8 cellular contexts compared by ENCODE assay signal in genomic region chr2:223944166-223944703, GRCh38. TPM values are rescaled to one million over a fixed set of nuclear protein-coding genes. Genes with fewer than 3 reads are reported as not detected.
A peak's percentile ranks its signal among the peaks of the same experiment; 100 is the strongest.
DNase-seq lines count a peak whose midpoint lies in the region; ATAC-seq and TF ChIP-seq lines count a peak whose summit lies in the region.

No MANE protein-coding gene starts in this region.

- H3K4me3 ChIP-seq in BE2C (ENCODE audit: low read depth, low read length) (peak overlapping the region; percentile 93), SK-N-SH (ENCODE audit: low read depth in 2 of 2, low read length in 1 of 2) (peak overlapping the region; percentile 58 to 78)

- 2% methylated on average over 37 of the region's 46 CpGs for WGBS in SK-N-SH (ENCODE audit: low lambda C conversion rate)

- DNase-seq in BE2C (peak; percentile 55), SK-N-SH (peak; percentile 79), chondrocyte (ENCODE audit: low spot score) (no peak), NCI-H526 treated with DMSO at 0.1 percent for 48 hours (lab: John Stamatoyannopoulos, UW) (no peak)
- DNase-seq in stimulated activated effector memory CD8-positive, alpha-beta T cell treated with anti-CD3 and anti-CD28 coated beads, Interleukin-12 subunit alpha, Interleukin-12 subunit beta, amount 100 ng/mL, for 72 hours (ENCODE audit: low spot score in 2 of 2): peak in 1 of 2 donors; percentile 62

- peak overlapping the region; percentile 91 for H3K9ac ChIP-seq in SK-N-SH

- H3K27ac ChIP-seq in SK-N-SH (ENCODE audit: low read depth in 2 of 2, low read length in 1 of 2): peak overlapping the region in 1 of 2 experiments; percentile 72; a peak in 3 of 4 replicates
- peak overlapping the region; percentile 57 for H3K27ac ChIP-seq in layer of hippocampus (ENCODE audit: low read depth, low read length)

- H3K9me2 ChIP-seq in SK-N-SH: no peaks in the 10 kb centered on the region

- CTCF ChIA-PET in SK-N-SH (lab: Yijun Ruan, JAX): interaction anchor here (1.4 to 1.8 kb wide), 4 partner anchors 11 to 50 kb away, joined by 4 to 9 read pairs (median 4); no protein-coding TSS in a partner anchor

- H3K36me3 ChIP-seq in BE2C: no peaks in the 10 kb centered on the region; the same call in none of the 2 replicates
- H3K36me3 ChIP-seq in SK-N-SH (replicated peaks in 1 of 2; ENCODE audit: control insufficient read depth in 1 of 2, insufficient read depth in 2 of 2, low read length in 1 of 2): peaks cover 0 to 9% of the 10 kb centered on the region in 2 experiments

- no peak for TF ChIP-seq EP300 in SK-N-SH (IDR thresholded peaks at IDR 0.05; ENCODE audit: borderline replicate concordance in 1 of 2, low read depth in 1 of 2, low read length in 1 of 2)

- peaks cover 62% of the 10 kb centered on the region for H3K79me2 ChIP-seq in SK-N-SH (ENCODE audit: insufficient read depth)

- H3K9me3 ChIP-seq in BE2C (no peaks in the 10 kb centered on the region), SK-N-SH (no peaks in the 10 kb centered on the region)

- peaks cover 14% of the 10 kb centered on the region for H3F3A ChIP-seq in SK-N-SH (replicated peaks; ENCODE audit: insufficient read depth)

- no peaks in the 10 kb centered on the region for H3K27me3 Mint-ChIP-seq in chondrocyte (ENCODE audit: low read depth)

- peaks cover 3% of the 10 kb centered on the region for H3K9me3 Mint-ChIP-seq in chondrocyte (ENCODE audit: low read depth)
- H3K9me3 Mint-ChIP-seq in stimulated activated effector memory CD8-positive, alpha-beta T cell treated with anti-CD3 and anti-CD28 coated beads, Interleukin-12 subunit alpha, Interleukin-12 subunit beta, amount 100 ng/mL, for 72 hours: peaks cover 2% of the 10 kb centered on the region

- TF ChIP-seq CTCF in BE2C (IDR thresholded peaks at IDR 0.05; ENCODE audit: low read depth, low read length) (no peak), SK-N-SH (IDR thresholded peaks at IDR 0.05) (no peak), chondrocyte (IDR thresholded peaks at IDR 0.05) (peak; percentile 23)

- no peak for TF ChIP-seq RAD21 in SK-N-SH (IDR thresholded peaks at IDR 0.05; ENCODE audit: low read length)

- peaks cover 7% of the 10 kb centered on the region; the same call in 1 of the 2 replicates for H3K4me1 ChIP-seq in BE2C
- peaks cover 4 to 6% of the 10 kb centered on the region in 2 experiments; a peak in 3 of 4 replicates for H3K4me1 ChIP-seq in SK-N-SH (ENCODE audit: control insufficient read depth in 1 of 2, insufficient read depth in 2 of 2, low read depth in 1 of 2, low read length in 1 of 2)

- peaks cover 34% of the 10 kb centered on the region for H3K4me1 Mint-ChIP-seq in chondrocyte (ENCODE audit: low read depth)
- H3K4me1 Mint-ChIP-seq in stimulated activated effector memory CD8-positive, alpha-beta T cell treated with anti-CD3 and anti-CD28 coated beads, Interleukin-12 subunit alpha, Interleukin-12 subunit beta, amount 100 ng/mL, for 72 hours: peaks cover 62% of the 10 kb centered on the region

- ATAC-seq in GM21447 (IDR thresholded peaks at IDR 0.05; ENCODE audit: unreplicated experiment) (peak; percentile 18), HG03039 (IDR thresholded peaks at IDR 0.05; ENCODE audit: unreplicated experiment) (no peak)
- ATAC-seq in stimulated activated effector memory CD8-positive, alpha-beta T cell treated with anti-CD3 and anti-CD28 coated beads, Interleukin-12 subunit alpha, Interleukin-12 subunit beta, amount 100 ng/mL, for 72 hours: no peak

- peak overlapping the region; percentile 98 for H3K27ac Mint-ChIP-seq in chondrocyte (ENCODE audit: unreplicated experiment)
- H3K27ac Mint-ChIP-seq in stimulated activated effector memory CD8-positive, alpha-beta T cell treated with anti-CD3 and anti-CD28 coated beads, Interleukin-12 subunit alpha, Interleukin-12 subunit beta, amount 100 ng/mL, for 72 hours: peak overlapping the region; percentile 94

- peak overlapping the region; percentile 95 for H3K4me3 Mint-ChIP-seq in chondrocyte (ENCODE audit: unreplicated experiment)
- peak overlapping the region; percentile 88 for H3K4me3 Mint-ChIP-seq in stimulated activated effector memory CD8-positive, alpha-beta T cell treated with anti-CD3 and anti-CD28 coated beads, Interleukin-12 subunit alpha, Interleukin-12 subunit beta, amount 100 ng/mL, for 72 hours

- H3K36me3 Mint-ChIP-seq in chondrocyte (ENCODE audit: low read depth): peaks cover 2% of the 10 kb centered on the region
- H3K36me3 Mint-ChIP-seq in stimulated activated effector memory CD8-positive, alpha-beta T cell treated with anti-CD3 and anti-CD28 coated beads, Interleukin-12 subunit alpha, Interleukin-12 subunit beta, amount 100 ng/mL, for 72 hours: peaks cover 31% of the 10 kb centered on the region

- POLR2A ChIA-PET in SK-N-SH (lab: Yijun Ruan, JAX): no interaction called here

- peaks cover 14% of the 10 kb centered on the region for H4K20me1 ChIP-seq in SK-N-SH (ENCODE audit: insufficient read depth)

- H2AFZ ChIP-seq in SK-N-SH (ENCODE audit: low read depth): peak overlapping the region; percentile 88; the same call in 1 of the 2 replicates

- H3K27me3 ChIP-seq in BE2C (no peaks in the 10 kb centered on the region), SK-N-SH (ENCODE audit: insufficient read depth) (no peaks in the 10 kb centered on the region), layer of hippocampus (ENCODE audit: control insufficient read depth, insufficient read depth, low read length) (no peaks in the 10 kb centered on the region)

- peak overlapping the region; percentile 92 for H3K4me2 ChIP-seq in SK-N-SH

TF ChIP-seq in SK-N-SH, 30 proteins besides CTCF, POLR2A, EP300 and RAD21:
- no peak for TF ChIP-seq EZH2phosphoT487 (IDR thresholded peaks at IDR 0.05; ENCODE audit: borderline replicate concordance, low read depth)
- peak; percentile 41; the same call in 1 of the 2 replicates for TF ChIP-seq MXI1 (IDR thresholded peaks at IDR 0.05; ENCODE audit: low read depth, low read length)

RNA-seq across cellular contexts. Expression of gene WDFY1, which starts 0.9 kb away (rescaled TPM):
- polyA plus RNA-seq in BE2C (2012; ENCODE audit: insufficient read depth, insufficient read length, low read depth): 73.7 TPM
- 21.7 and 31.8 TPM in 2 replicates for polyA plus RNA-seq in SK-N-SH (2012; rRNA removed)
- 15.7 and 16.0 TPM in 2 replicates for polyA plus RNA-seq in SK-N-SH (2012; cell fraction: cytosol; rRNA removed)
- polyA plus RNA-seq in SK-N-SH (2012; cell fraction: nucleus; rRNA removed): 65.9 and 69.2 TPM in 2 replicates
- 52.3 to 68.0 TPM (median 61.3 TPM) in 3 replicates for total RNA-seq in chondrocyte

RNA-seq across cellular contexts. Expression of gene MRPL44, which starts 13.0 kb away (rescaled TPM):
- 60.9 TPM for polyA plus RNA-seq in BE2C (2012; ENCODE audit: insufficient read depth, insufficient read length, low read depth)
- polyA plus RNA-seq in SK-N-SH (2012; rRNA removed): 12.9 and 14.5 TPM in 2 replicates
- polyA plus RNA-seq in SK-N-SH (2012; cell fraction: cytosol; rRNA removed): 19.2 and 20.2 TPM in 2 replicates
- 5.5 and 8.1 TPM in 2 replicates for polyA plus RNA-seq in SK-N-SH (2012; cell fraction: nucleus; rRNA removed)
- total RNA-seq in chondrocyte: 23.5 to 24.6 TPM (median 23.8 TPM) in 3 replicates

Comparison
In these comparisons a context has a peak if more than half of its experiments do, and no peak if none do; other contexts are left out.
1. DNase-seq: peak in BE2C (single experiment) and SK-N-SH (single experiment); none in chondrocyte (single experiment) and NCI-H526 treated with DMSO at 0.1 percent for 48 hours (single experiment).